21 cellular contexts compared by ENCODE assay signal in the genomic region with DNA sequence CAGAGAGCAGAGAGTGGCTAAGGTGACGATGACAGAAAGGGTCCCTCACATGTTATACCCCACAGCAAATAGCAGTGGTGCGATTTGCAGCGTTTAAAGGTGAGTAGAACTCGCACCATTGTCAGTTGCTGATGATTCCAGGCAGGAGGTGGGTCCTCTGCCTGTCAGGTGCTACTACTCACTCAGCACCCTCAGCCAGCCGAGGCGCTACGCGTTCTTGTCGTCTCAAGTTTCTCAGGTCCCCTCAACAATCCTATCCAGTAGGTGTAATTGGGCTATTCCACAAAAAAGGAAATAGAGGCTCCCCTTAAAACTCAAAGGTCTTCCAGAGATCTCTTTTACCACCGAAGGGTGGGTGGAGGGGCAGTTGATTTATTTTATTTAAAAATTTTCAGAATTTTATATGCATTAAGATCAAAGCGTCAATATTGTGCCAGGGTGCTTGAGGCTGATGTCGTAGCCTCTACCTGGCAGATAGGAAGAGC. TPM values are rescaled to one million over a fixed set of nuclear protein-coding genes. Genes with fewer than 3 reads are reported as not detected.
DNase-seq lines count a peak whose midpoint lies in the region; ATAC-seq, FAIRE-seq and TF ChIP-seq lines count a peak whose summit lies in the region.
"Had no signal": no experiment of that assay in that cellular context is flagged by ENCODE, and none has a peak within 500 bp of the region (broad histone marks: within the 10 kb centered on the region; RNA-seq: fewer than 3 reads in every experiment).

No MANE protein-coding gene starts in this region.

- no peaks in the 10 kb centered on the region for H3K27me3 ChIP-seq in mammary epithelial cell (ENCODE audit: insufficient read depth, low read length)
- H3K27me3 ChIP-seq in astrocyte (ENCODE audit: insufficient read depth, low read length) = no peaks in the 10 kb centered on the region
- H3K27me3 ChIP-seq in left lung = no peaks in the 10 kb centered on the region
- no peaks in the 10 kb centered on the region for H3K27me3 ChIP-seq in Peyer's patch
- H3K27me3 ChIP-seq: BLaER1, MG63 had no signal

- CTCF ChIA-PET in MCF 10A (lab: Yijun Ruan, JAX) (interaction anchor here (0.6 to 8.6 kb wide), 8 partner anchors 10 to 396 kb away, joined by 3 to 158 read pairs (median 3); no protein-coding TSS in a partner anchor), mammary epithelial cell (lab: Charles Lee; ENCODE audit: low non-redundant PET) (interaction anchor here (0.6 kb wide), 1 partner anchor 10 kb away, joined by 3 read pairs; no protein-coding TSS in a partner anchor)

- no peak overlapping the region for H3K4me3 Mint-ChIP-seq in MCF 10A (ENCODE audit: unreplicated experiment)
- no peak overlapping the region for H3K4me3 Mint-ChIP-seq in astrocyte (ENCODE audit: unreplicated experiment)
- no peak overlapping the region for H3K4me3 Mint-ChIP-seq in mesothelial cell of epicardium
- H3K4me3 Mint-ChIP-seq: CD8-positive, alpha-beta T cell had no signal

- POLR2A ChIA-PET in MCF 10A (lab: Yijun Ruan, JAX) = no interaction called here

- H3K27me3 Mint-ChIP-seq in MCF 10A (ENCODE audit: insufficient read depth, unreplicated experiment) (no peaks in the 10 kb centered on the region), astrocyte (ENCODE audit: low read depth, unreplicated experiment) (peaks cover 5% of the 10 kb centered on the region), mesothelial cell of epicardium (ENCODE audit: low read depth) (peaks cover 3% of the 10 kb centered on the region)

- ATAC-seq in left lung = peak; percentile 16
- ATAC-seq: CD8-positive, alpha-beta T cell; GM12878 had no signal

- no peak overlapping the region for H2AFZ ChIP-seq in mammary epithelial cell (ENCODE audit: low read depth, low read length)
- peak overlapping the region; percentile 65 for H2AFZ ChIP-seq in astrocyte (ENCODE audit: low read depth, low read length)

- no peak for TF ChIP-seq POLR2A in Peyer's patch (IDR thresholded peaks at IDR 0.05)

- in situ Hi-C loops in mammary epithelial cell (cut with MboI; ENCODE audit: low sequenced_read_pairs in 2 of 2) = loop anchor here (10.0 to 25.0 kb wide), 2 partner anchors 130 to 333 kb away; no protein-coding TSS in a partner anchor

- intact Hi-C loops in MCF 10A (cut with micrococcal nuclease) (no loop called here), mammary epithelial cell (cut with micrococcal nuclease) (no loop called here), left lung (cut with DNase I) (loop anchor here in 1 of 2 donors (10.0 kb wide), 1 partner anchor 130 kb away; no protein-coding TSS in a partner anchor)

- H3K9me3 Mint-ChIP-seq in MCF 10A (ENCODE audit: unreplicated experiment) = no peaks in the 10 kb centered on the region
- no peaks in the 10 kb centered on the region for H3K9me3 Mint-ChIP-seq in astrocyte (ENCODE audit: unreplicated experiment)
- H3K9me3 Mint-ChIP-seq in mesothelial cell of epicardium = no peaks in the 10 kb centered on the region
- H3K9me3 Mint-ChIP-seq: CD8-positive, alpha-beta T cell had no signal

- dilution Hi-C loops in mammary epithelial cell (cut with HindIII; ENCODE audit: low sequenced_read_pairs) = no loop called here

- H3K4me2 ChIP-seq in mammary epithelial cell (ENCODE audit: insufficient read depth, low read depth, low read length) (no peak overlapping the region), astrocyte (ENCODE audit: low read length) (no peak overlapping the region)
- H3K4me2 ChIP-seq: BLaER1 had no signal

- no peaks in the 10 kb centered on the region for H3K36me3 Mint-ChIP-seq in MCF 10A (ENCODE audit: insufficient read depth, unreplicated experiment)
- no peaks in the 10 kb centered on the region for H3K36me3 Mint-ChIP-seq in astrocyte (ENCODE audit: low read depth, unreplicated experiment)
- no peaks in the 10 kb centered on the region for H3K36me3 Mint-ChIP-seq in mesothelial cell of epicardium
- H3K36me3 Mint-ChIP-seq: CD8-positive, alpha-beta T cell had no signal

- no peak for FAIRE-seq in astrocyte (lab: Jason Lieb, UNC)
- FAIRE-seq: D721Med, G401.6, GM12878 had no signal

- WGBS in mammary epithelial cell (ENCODE audit: low coverage, missing lambda C conversion rate) = 82% methylated on average over 12 of the region's 12 CpGs

- H3K4me1 ChIP-seq in mammary epithelial cell (ENCODE audit: insufficient read depth, low read length) (no peaks in the 10 kb centered on the region), astrocyte (ENCODE audit: insufficient read depth, low read length) (no peaks in the 10 kb centered on the region), left lung (peaks cover 3 to 6% of the 10 kb centered on the region in 2 donors), Peyer's patch (no peaks in the 10 kb centered on the region)
- H3K4me1 ChIP-seq: BLaER1, SJSA1 had no signal

- DNase-seq in MCF 10A (ENCODE audit: unreplicated experiment) (peak; percentile 19), mammary epithelial cell (no peak), astrocyte (ENCODE audit: low read depth) (no peak), left lung (no peak), Peyer's patch (no peak), AML-193 (lab: John Stamatoyannopoulos, UW) (no peak), activated gamma-delta T cell (lab: John Stamatoyannopoulos, UW) (no peak), mesothelial cell of epicardium (ENCODE audit: low spot score in 2 of 2, unreplicated experiment in 2 of 2) (no peak)
- DNase-seq: 8988T; CD8-positive, alpha-beta T cell; DND-41; HCEC 1CT; KG1; NCI-H748 treated with DMSO at 0.1 percent for 48 hours; SW 1271 had no signal

- no peaks in the 10 kb centered on the region for H3K4me1 Mint-ChIP-seq in MCF 10A (ENCODE audit: insufficient read depth, unreplicated experiment)
- no peaks in the 10 kb centered on the region for H3K4me1 Mint-ChIP-seq in astrocyte (ENCODE audit: low read depth, unreplicated experiment)
- H3K4me1 Mint-ChIP-seq in mesothelial cell of epicardium = peaks cover 6% of the 10 kb centered on the region

- H4K20me1 ChIP-seq in mammary epithelial cell (ENCODE audit: insufficient read depth, low read length) (no peaks in the 10 kb centered on the region), astrocyte (ENCODE audit: insufficient read depth, low read length) (no peaks in the 10 kb centered on the region)
- H4K20me1 ChIP-seq: BLaER1 had no signal

- H3K9me3 ChIP-seq in mammary epithelial cell (replicated peaks; ENCODE audit: insufficient read depth, low read length) = no peaks in the 10 kb centered on the region
- H3K9me3 ChIP-seq in astrocyte (ENCODE audit: insufficient read depth, low read depth, low read length) = no peaks in the 10 kb centered on the region
- no peaks in the 10 kb centered on the region for H3K9me3 ChIP-seq in left lung
- H3K9me3 ChIP-seq in Peyer's patch = no peaks in the 10 kb centered on the region
- H3K9me3 ChIP-seq: BLaER1, MG63, SJSA1 had no signal

- no peak overlapping the region for H3K4me3 ChIP-seq in mammary epithelial cell (replicated peaks in 1 of 3; ENCODE audit: insufficient read depth in 1 of 3, low read depth in 2 of 3, low read length in 3 of 3)
- H3K4me3 ChIP-seq in astrocyte (ENCODE audit: insufficient read depth, low read depth, low read length) = no peak overlapping the region
- H3K4me3 ChIP-seq in left lung = no peak overlapping the region
- H3K4me3 ChIP-seq in Peyer's patch = no peak overlapping the region
- H3K4me3 ChIP-seq: BLaER1, GM12878, MG63, SJSA1 had no signal

- H3K27ac Mint-ChIP-seq in MCF 10A (ENCODE audit: low read depth, unreplicated experiment) (no peak overlapping the region), astrocyte (ENCODE audit: unreplicated experiment) (no peak overlapping the region), mesothelial cell of epicardium (no peak overlapping the region)
- H3K27ac Mint-ChIP-seq: CD8-positive, alpha-beta T cell had no signal

- no peaks in the 10 kb centered on the region for H3K79me2 ChIP-seq in mammary epithelial cell (ENCODE audit: insufficient read depth, low read length)
- no peaks in the 10 kb centered on the region for H3K79me2 ChIP-seq in astrocyte (ENCODE audit: insufficient read depth, low read length)

- H3K27ac ChIP-seq in mammary epithelial cell (ENCODE audit: insufficient read depth, low read depth, low read length) (no peak overlapping the region), astrocyte (ENCODE audit: low read depth, low read length) (no peak overlapping the region), left lung (peak overlapping the region; percentile 20 to 76), Peyer's patch (no peak overlapping the region)
- H3K27ac ChIP-seq: BLaER1, SJSA1 had no signal

- no TSS peak for BruUV-seq in MCF 10A (replicated peaks; lab: Mats Ljungman, UMichigan)
- no TSS peak for BruUV-seq in mammary epithelial cell (replicated peaks; lab: Mats Ljungman, UMichigan)

- no peak for TF ChIP-seq CTCF in MCF 10A (IDR thresholded peaks at IDR 0.05; ENCODE audit: unreplicated experiment)
- no peak for TF ChIP-seq CTCF in mammary epithelial cell (conservative IDR thresholded peaks at IDR 0.05 in 1 of 2, IDR thresholded peaks at IDR 0.05 in 1 of 2; ENCODE audit: extremely low read depth in 1 of 2, insufficient read depth in 1 of 2, low read depth in 1 of 2, low read length in 2 of 2)
- no peak for TF ChIP-seq CTCF in astrocyte (IDR thresholded peaks at IDR 0.05; ENCODE audit: insufficient read depth, low read depth, low read length)
- no peak for TF ChIP-seq CTCF in left lung (IDR thresholded peaks at IDR 0.05)
- no peak for TF ChIP-seq CTCF in Peyer's patch (IDR thresholded peaks at IDR 0.05)
- no peak for TF ChIP-seq CTCF in mesothelial cell of epicardium (IDR thresholded peaks at IDR 0.05; ENCODE audit: unreplicated experiment)

- H3K9ac ChIP-seq in mammary epithelial cell (ENCODE audit: insufficient read depth, low read length) (no peak overlapping the region), astrocyte (ENCODE audit: low read length) (no peak overlapping the region)
- H3K9ac ChIP-seq: BLaER1 had no signal

- no peaks in the 10 kb centered on the region for H3K36me3 ChIP-seq in mammary epithelial cell (ENCODE audit: insufficient read depth, low read length)
- H3K36me3 ChIP-seq in astrocyte (ENCODE audit: insufficient read depth, low read length) = no peaks in the 10 kb centered on the region
- H3K36me3 ChIP-seq in left lung = no peaks in the 10 kb centered on the region
- no peaks in the 10 kb centered on the region for H3K36me3 ChIP-seq in Peyer's patch
- H3K36me3 ChIP-seq: BLaER1, MG63, SJSA1 had no signal

RNA-seq across cellular contexts. Expression of gene ELF5, which starts 18.3 kb away (rescaled TPM):
- total RNA-seq in MCF 10A (2022) = not detected in 2 replicates
- total RNA-seq in mammary epithelial cell = under 1 TPM in 1 of 2 donors, not detected in 1; 0.83 TPM
- not detected for polyA plus RNA-seq in mammary epithelial cell
- polyA minus RNA-seq in mammary epithelial cell = not detected
- not detected in 2 replicates for total RNA-seq in astrocyte
- total RNA-seq in left lung = 1 to 10 TPM; 5.1 to 9.3 TPM
- total RNA-seq in Peyer's patch = not detected
- 2.1 to 2.4 TPM (median 2.2 TPM) in 3 replicates for total RNA-seq in mesothelial cell of epicardium
- total RNA-seq: CD8-positive, alpha-beta T cell; GM12878; SJSA1 had no signal
- polyA plus RNA-seq: GM12878 had no signal

RNA-seq across cellular contexts. Expression of gene CAT, which starts 56.5 kb away (rescaled TPM):
- total RNA-seq in MCF 10A (2022) (9.5 and 12.1 TPM in 2 replicates), mammary epithelial cell (100 to 1,000 TPM in 1 of 2 donors, 10 to 100 TPM in 1; 30.6 to 147 TPM), astrocyte (16.5 and 17.6 TPM in 2 replicates), left lung (100 to 1,000 TPM; 146 to 214 TPM), Peyer's patch (100 to 1,000 TPM in 3 of 4 donors, 10 to 100 TPM in 1; 81.0 to 271 (median 133) TPM), mesothelial cell of epicardium (29.2 to 34.4 TPM (median 30.5 TPM) in 3 replicates)
- polyA plus RNA-seq in mammary epithelial cell = 48.7 TPM
- 50.9 TPM for polyA minus RNA-seq in mammary epithelial cell

Comparison
In these comparisons a context has a peak if more than half of its experiments do, and no peak if none do; other contexts are left out.
1. H3K27ac ChIP-seq: peak in left lung (2 of 2); none in mammary epithelial cell (single experiment), astrocyte (single experiment) and Peyer's patch (0 of 4).